29 cellular contexts compared by ENCODE assay signal in genomic region chr17:75160211-75160610, GRCh38. TPM values are rescaled to one million over a fixed set of nuclear protein-coding genes. Genes with fewer than 3 reads are reported as not detected.
DNase-seq lines count a peak whose midpoint lies in the region; ATAC-seq and TF ChIP-seq lines count a peak whose summit lies in the region.
"Had no signal": no experiment of that assay in that cellular context is flagged by ENCODE, and none has a peak within 500 bp of the region (broad histone marks: within the 10 kb centered on the region; RNA-seq: fewer than 3 reads in every experiment).

No MANE protein-coding gene starts in this region.

- H3K27ac ChIP-seq in ACC112 (ENCODE audit: low read depth, low read length): 0 out of 2 replicates have a peak overlapping the region, but pooled peaks have one; percentile 2
- peak overlapping the region; percentile 85 for H3K27ac ChIP-seq in PC-9
- peak overlapping the region; percentile 65 to 79 for H3K27ac ChIP-seq in esophagus (ENCODE audit: low read depth in 2 of 2, low read length in 1 of 2)
- H3K27ac ChIP-seq in gastrocnemius medialis: peak overlapping the region in 2 of 4 donors; percentile 13 to 48
- no peak overlapping the region for H3K27ac ChIP-seq in thyroid gland
- H3K27ac ChIP-seq: suprapubic skin, upper lobe of right lung, WERI-Rb-1 had no signal

- H3F3A ChIP-seq in PC-9 (ENCODE audit: insufficient read depth, low read depth): peaks cover 56% of the 10 kb centered on the region

- H3K4me1 Mint-ChIP-seq in activated naive CD8-positive, alpha-beta T cell treated with anti-CD3 and anti-CD28 coated beads for 36 hours: peaks cover 7% of the 10 kb centered on the region

- H3K79me2 ChIP-seq in ACC112 (ENCODE audit: control insufficient read depth, insufficient read depth, low read length, unreplicated experiment) (no peaks in the 10 kb centered on the region), PC-9 (ENCODE audit: low read depth) (no peaks in the 10 kb centered on the region)

- POLR2A ChIA-PET in PC-9 (lab: Charles Lee; ENCODE audit: unreplicated experiment): interaction anchor here (0.6 to 0.7 kb wide), 2 partner anchors 11 to 287 kb away, joined by 4 read pairs; no protein-coding TSS in a partner anchor

- H3K9me3 ChIP-seq in PC-9 (ENCODE audit: insufficient read depth, low read depth) (no peaks in the 10 kb centered on the region), esophagus (ENCODE audit: control insufficient read depth in 2 of 2, insufficient read depth in 1 of 2, low read depth in 1 of 2, low read length in 1 of 2) (no peaks in the 10 kb centered on the region), gastrocnemius medialis (no peaks in the 10 kb centered on the region), thyroid gland (no peaks in the 10 kb centered on the region)
- H3K9me3 ChIP-seq: BE2C, suprapubic skin, upper lobe of right lung had no signal

- CTCF ChIA-PET in PC-9 (lab: Charles Lee): interaction anchor here (1.1 kb wide), 1 partner anchor 46 kb away, joined by 3 read pairs; no protein-coding TSS in a partner anchor

- no TSS peak for BruUV-seq in PC-9 (replicated peaks; lab: Mats Ljungman, UMichigan)

- no peak for TF ChIP-seq POLR2A in gastrocnemius medialis (IDR thresholded peaks at IDR 0.05)
- TF ChIP-seq POLR2A in thyroid gland (IDR thresholded peaks at IDR 0.05): no peak

- WGBS in esophagus, 2 donors: 94 to 95% methylated on average over 5 of the region's 5 CpGs
- WGBS in thyroid gland, 2 donors: 90 to 93% methylated on average over 5 of the region's 5 CpGs

- intact Hi-C loops in PC-9 (cut with micrococcal nuclease; ENCODE audit: unreplicated experiment): no loop called here
- intact Hi-C loops in gastrocnemius medialis (cut with DNase I; ENCODE audit: low total_unique reads): no loop called here
- intact Hi-C loops in thyroid gland (cut with DNase I): no loop called here

- H3K4me1 ChIP-seq in ACC112 (ENCODE audit: control insufficient read depth, insufficient read depth, low read length, unreplicated experiment): peaks cover 15% of the 10 kb centered on the region
- peaks cover 38% of the 10 kb centered on the region for H3K4me1 ChIP-seq in PC-9 (replicated peaks; ENCODE audit: insufficient read depth)
- H3K4me1 ChIP-seq in esophagus (ENCODE audit: control insufficient read depth in 2 of 2, insufficient read depth in 2 of 2, low read length in 1 of 2): no peaks in the 10 kb centered on the region
- H3K4me1 ChIP-seq in gastrocnemius medialis: peaks cover 4 to 7% of the 10 kb centered on the region in 2 donors
- H3K4me1 ChIP-seq in thyroid gland: no peaks in the 10 kb centered on the region
- H3K4me1 ChIP-seq: BE2C, upper lobe of right lung had no signal

- DNase-seq in PC-9: no peak
- no peak for DNase-seq in gastrocnemius medialis
- DNase-seq in SW 1271 (lab: John Stamatoyannopoulos, UW): no peak
- DNase-seq in activated naive CD8-positive, alpha-beta T cell treated with anti-CD3 and anti-CD28 coated beads for 36 hours: no peak
- DNase-seq in DMS114 treated with DMSO at 0.1 percent for 48 hours (lab: John Stamatoyannopoulos, UW; ENCODE audit: unreplicated experiment): no peak
- no peak for DNase-seq in thyroid gland
- DNase-seq: ACHN; activated CD4-positive, alpha-beta T cell treated with anti-CD3 and anti-CD28 coated beads for 4 hours; activated CD8-positive, alpha-beta memory T cell treated with anti-CD3 and anti-CD28 coated beads for 24 hours; activated effector memory CD4-positive, alpha-beta T cell treated with Interleukin-2 at 50 U/mL for 16 hours; activated T-cell treated with anti-CD3 and anti-CD28 coated beads for 4 hours; BE2C; kidney; left ventricle myocardium superior; naive thymus-derived CD8-positive, alpha-beta T cell; NCI-H2029 treated with DMSO at 0.1 percent for 48 hours; NCI-H524 treated with DMSO at 0.1 percent for 48 hours; occipital lobe; SHP77 treated with DMSO at 0.1 percent for 48 hours; stimulated activated naive CD4-positive, alpha-beta T cell; T1000; WERI-Rb-1 had no signal

- no peaks in the 10 kb centered on the region for H3K9me3 Mint-ChIP-seq in activated naive CD8-positive, alpha-beta T cell treated with anti-CD3 and anti-CD28 coated beads for 36 hours
- H3K9me3 Mint-ChIP-seq: activated naive CD4-positive, alpha-beta T cell treated with anti-CD3 and anti-CD28 coated beads, Interleukin-2, amount 50 U/mL, for 72 hours; naive thymus-derived CD8-positive, alpha-beta T cell had no signal

- H3K4me2 ChIP-seq in PC-9: peak overlapping the region; percentile 39

- H4K20me1 ChIP-seq in PC-9 (ENCODE audit: insufficient read depth): no peaks in the 10 kb centered on the region

- H3K36me3 ChIP-seq in ACC112 (ENCODE audit: insufficient read depth, low read length) (no peaks in the 10 kb centered on the region), PC-9 (ENCODE audit: low read depth) (no peaks in the 10 kb centered on the region), esophagus (ENCODE audit: control insufficient read depth in 2 of 2, insufficient read depth in 2 of 2, low read length in 1 of 2) (no peaks in the 10 kb centered on the region), gastrocnemius medialis (peaks cover 0 to 3% of the 10 kb centered on the region in 2 donors), thyroid gland (no peaks in the 10 kb centered on the region)

- no peak overlapping the region for H3K27ac Mint-ChIP-seq in activated naive CD8-positive, alpha-beta T cell treated with anti-CD3 and anti-CD28 coated beads for 36 hours

- in situ Hi-C loops in gastrocnemius medialis (cut with MboI; ENCODE audit: low sequenced_read_pairs in 4 of 4): no loop called here

- no peaks in the 10 kb centered on the region for H3K27me3 Mint-ChIP-seq in activated naive CD8-positive, alpha-beta T cell treated with anti-CD3 and anti-CD28 coated beads for 36 hours
- H3K27me3 Mint-ChIP-seq: naive thymus-derived CD8-positive, alpha-beta T cell had no signal

- H2AFZ ChIP-seq in ACC112 (ENCODE audit: low read length, unreplicated experiment): no peak overlapping the region
- H2AFZ ChIP-seq in PC-9: no peak overlapping the region

- H3K4me3 Mint-ChIP-seq in activated naive CD8-positive, alpha-beta T cell treated with anti-CD3 and anti-CD28 coated beads for 36 hours: no peak overlapping the region
- H3K4me3 Mint-ChIP-seq: naive thymus-derived CD8-positive, alpha-beta T cell had no signal

- no peaks in the 10 kb centered on the region for H3K9me2 ChIP-seq in PC-9 (ENCODE audit: insufficient read depth)

- H3K27me3 ChIP-seq in ACC112 (ENCODE audit: insufficient read depth, low read length): no peaks in the 10 kb centered on the region
- H3K27me3 ChIP-seq in PC-9 (ENCODE audit: insufficient read depth, low read depth): no peaks in the 10 kb centered on the region
- H3K27me3 ChIP-seq in esophagus (ENCODE audit: control insufficient read depth in 1 of 2, insufficient read depth in 2 of 2, low read length in 2 of 2): no peaks in the 10 kb centered on the region
- H3K27me3 ChIP-seq in gastrocnemius medialis: no peaks in the 10 kb centered on the region
- no peaks in the 10 kb centered on the region for H3K27me3 ChIP-seq in thyroid gland
- H3K27me3 ChIP-seq: BE2C, suprapubic skin, upper lobe of right lung had no signal

- TF ChIP-seq CTCF in PC-9 (conservative IDR thresholded peaks at IDR 0.05): no peak
- TF ChIP-seq CTCF in gastrocnemius medialis (IDR thresholded peaks at IDR 0.05 in 4 of 5, conservative IDR thresholded peaks at IDR 0.05 in 1 of 5): no peak
- no peak for TF ChIP-seq CTCF in thyroid gland (IDR thresholded peaks at IDR 0.05)

- H3K4me3 ChIP-seq in ACC112 (ENCODE audit: low read depth, low read length): no peak overlapping the region
- no peak overlapping the region for H3K4me3 ChIP-seq in PC-9
- no peak overlapping the region for H3K4me3 ChIP-seq in esophagus (ENCODE audit: low read depth in 1 of 2, low read length in 2 of 2)
- no peak overlapping the region for H3K4me3 ChIP-seq in gastrocnemius medialis
- H3K4me3 ChIP-seq in thyroid gland (replicated peaks in 1 of 3): no peak overlapping the region
- H3K4me3 ChIP-seq: GM12878, K562, suprapubic skin, upper lobe of right lung had no signal

- peak; percentile 43 to 78 for ATAC-seq in gastrocnemius medialis
- ATAC-seq: GM12878; K562; left ventricle myocardium superior; naive thymus-derived CD8-positive, alpha-beta T cell; upper lobe of right lung had no signal

- peaks cover 10% of the 10 kb centered on the region for H3K36me3 Mint-ChIP-seq in activated naive CD8-positive, alpha-beta T cell treated with anti-CD3 and anti-CD28 coated beads for 36 hours
- H3K36me3 Mint-ChIP-seq: activated naive CD4-positive, alpha-beta T cell treated with anti-CD3 and anti-CD28 coated beads, Interleukin-2, amount 50 U/mL, for 72 hours had no signal

RNA-seq across cellular contexts. Expression of gene JPT1, which starts 5.9 kb away (rescaled TPM):
- total RNA-seq in PC-9 (2021): 250 and 277 TPM in 2 replicates
- 100 to 1,000 TPM; 292 to 300 TPM for polyA plus RNA-seq in esophagus
- total RNA-seq in gastrocnemius medialis: 100 to 1,000 TPM in 1 of 4 donors, 10 to 100 TPM in 3; 35.5 to 113 (median 71.8) TPM
- total RNA-seq in activated naive CD8-positive, alpha-beta T cell treated with anti-CD3 and anti-CD28 coated beads for 36 hours: 100 to 1,000 TPM; 245 to 250 TPM
- 10 to 100 TPM; 15.1 to 23.4 (median 17.7) TPM for total RNA-seq in thyroid gland

RNA-seq across cellular contexts. Expression of gene SUMO2, which starts 22.5 kb away (rescaled TPM):
- total RNA-seq in PC-9 (2021): 425 and 486 TPM in 2 replicates
- polyA plus RNA-seq in esophagus: 10 to 100 TPM; 68.8 to 76.0 TPM
- 10 to 100 TPM; 36.7 to 45.1 (median 43.3) TPM for total RNA-seq in gastrocnemius medialis
- 100 to 1,000 TPM; 623 to 655 TPM for total RNA-seq in activated naive CD8-positive, alpha-beta T cell treated with anti-CD3 and anti-CD28 coated beads for 36 hours
- 100 to 1,000 TPM in 1 of 4 donors, 10 to 100 TPM in 3; 61.9 to 100 (median 82.1) TPM for total RNA-seq in thyroid gland

RNA-seq across cellular contexts. Expression of gene NT5C, which starts 28.7 kb away (rescaled TPM):
- total RNA-seq in PC-9 (2021) (38.6 and 52.3 TPM in 2 replicates), gastrocnemius medialis (100 to 1,000 TPM in 1 of 4 donors, 10 to 100 TPM in 3; 62.8 to 111 (median 68.0) TPM), thyroid gland (100 to 1,000 TPM in 3 of 4 donors, 10 to 100 TPM in 1; 84.7 to 203 (median 107) TPM)
- polyA plus RNA-seq in esophagus: 10 to 100 TPM; 64.2 to 79.0 TPM
- total RNA-seq in activated naive CD8-positive, alpha-beta T cell treated with anti-CD3 and anti-CD28 coated beads for 36 hours: 10 to 100 TPM; 71.2 to 74.8 TPM

RNA-seq across cellular contexts. Expression of gene NUP85, which starts 45.3 kb away (rescaled TPM):
- total RNA-seq in PC-9 (2021) (64.2 and 73.1 TPM in 2 replicates), gastrocnemius medialis (10 to 100 TPM in 3 of 4 donors, 1 to 10 TPM in 1; 9.4 to 27.7 (median 13.6) TPM), thyroid gland (10 to 100 TPM; 24.7 to 31.7 (median 27.1) TPM)
- 10 to 100 TPM; 31.1 to 37.1 TPM for polyA plus RNA-seq in esophagus
- 100 to 1,000 TPM; 134 to 137 TPM for total RNA-seq in activated naive CD8-positive, alpha-beta T cell treated with anti-CD3 and anti-CD28 coated beads for 36 hours

RNA-seq across cellular contexts. Expression of gene ARMC7, which starts 50.4 kb away (rescaled TPM):
- total RNA-seq in PC-9 (2021) (19.2 and 20.5 TPM in 2 replicates), gastrocnemius medialis (1 to 10 TPM; 2.0 to 4.4 (median 3.0) TPM), thyroid gland (10 to 100 TPM in 2 of 4 donors, 1 to 10 TPM in 2; 8.7 to 13.1 (median 10.5) TPM)
- polyA plus RNA-seq in esophagus: 1 to 10 TPM; 6.3 to 7.0 TPM
- total RNA-seq in activated naive CD8-positive, alpha-beta T cell treated with anti-CD3 and anti-CD28 coated beads for 36 hours: 1 to 10 TPM; 6.5 to 6.6 TPM

Comparison
In these comparisons a context has a peak if more than half of its experiments do, and no peak if none do; other contexts are left out.
1. H3K27ac ChIP-seq: peak in ACC112 (single experiment), PC-9 (single experiment) and esophagus (2 of 2); none in thyroid gland (0 of 3).